8 cellular contexts compared by ENCODE assay signal in the genomic region with DNA sequence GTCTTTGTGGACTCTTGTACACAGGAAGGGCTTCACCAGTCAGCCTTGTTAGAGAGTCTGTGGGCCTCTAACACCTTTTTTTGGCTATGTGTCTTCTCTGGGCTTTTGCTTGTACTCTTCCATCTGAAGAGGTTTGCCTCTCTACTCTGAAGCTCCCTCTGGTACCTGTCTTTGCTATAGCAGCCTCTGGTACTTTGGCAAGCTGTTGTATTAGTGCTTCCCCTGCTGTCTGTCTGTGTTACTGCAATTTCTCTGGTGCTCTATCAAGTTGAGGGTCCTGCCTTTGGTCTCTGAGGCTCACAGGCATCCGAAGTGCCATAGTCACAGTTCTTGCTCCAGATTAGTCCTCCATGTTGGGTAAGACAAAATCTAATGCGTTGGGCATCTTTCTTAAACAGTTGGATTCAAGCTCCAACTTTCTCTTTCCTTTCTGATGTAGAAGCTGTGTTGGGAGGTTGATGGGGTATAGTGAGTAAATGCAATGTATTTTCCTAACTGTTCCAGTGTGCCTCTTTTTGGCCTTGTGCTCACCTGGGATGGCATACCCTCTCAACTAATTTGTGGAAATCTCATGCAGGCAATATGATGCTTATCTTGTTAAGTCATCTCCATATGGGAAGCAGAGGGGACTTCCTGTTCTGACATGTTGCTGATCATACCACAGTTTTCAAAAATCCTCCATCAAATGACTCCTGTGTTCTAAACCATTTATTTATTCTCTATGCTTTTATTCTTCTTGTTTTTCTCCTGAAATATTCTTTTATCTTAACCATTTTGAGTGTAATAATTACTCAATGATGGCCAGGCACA.
DNase-seq lines count a peak whose midpoint lies in the region; TF ChIP-seq lines count a peak whose summit lies in the region.

No MANE protein-coding gene starts in this region.

- H3K9me3 ChIP-seq in WERI-Rb-1 (ENCODE audit: severe bottlenecking) (no peaks in the 10 kb centered on the region), smooth muscle cell (replicated peaks; ENCODE audit: low read depth) (no peaks in the 10 kb centered on the region)

- no peak overlapping the region for H3K27ac ChIP-seq in WERI-Rb-1
- no peak overlapping the region for H3K27ac ChIP-seq in smooth muscle cell (ENCODE audit: low read depth)

- no peak for TF ChIP-seq POLR2A in NB4 (IDR thresholded peaks at IDR 0.05; ENCODE audit: extremely low read depth, insufficient read length)
- no peak for TF ChIP-seq POLR2A in lower leg skin (IDR thresholded peaks at IDR 0.05)

- H3K27me3 ChIP-seq in WERI-Rb-1 (ENCODE audit: insufficient read depth, low read depth, severe bottlenecking) (no peaks in the 10 kb centered on the region), smooth muscle cell (ENCODE audit: low read depth) (no peaks in the 10 kb centered on the region)

- WGBS in smooth muscle cell (ENCODE audit: low lambda C conversion rate) = 68% methylated on average over 2 of the region's 2 CpGs
- 88 to 90% methylated on average over 2 of the region's 2 CpGs for WGBS in lower leg skin, 2 donors

- no peaks in the 10 kb centered on the region for H3F3A ChIP-seq in smooth muscle cell (ENCODE audit: low read depth)

- H3K4me2 ChIP-seq in smooth muscle cell = no peak overlapping the region

- peaks cover 7% of the 10 kb centered on the region for H3K4me1 ChIP-seq in smooth muscle cell (ENCODE audit: low read depth)

- H2AFZ ChIP-seq in smooth muscle cell (ENCODE audit: low read depth) = no peak overlapping the region

- H3K4me3 ChIP-seq in NB4 (ENCODE audit: low read depth, low read length) (no peak overlapping the region), WERI-Rb-1 (ENCODE audit: low read depth, low read length) (no peak overlapping the region), foreskin fibroblast (ENCODE audit: low read depth in 1 of 2, low read length in 2 of 2) (no peak overlapping the region), smooth muscle cell (no peak overlapping the region), lower leg skin (ENCODE audit: low read depth, poor library complexity, severe bottlenecking) (no peak overlapping the region)

- no peak overlapping the region for H3K9ac ChIP-seq in smooth muscle cell (ENCODE audit: low read depth)

- TF ChIP-seq CTCF in GM20000 (IDR thresholded peaks at IDR 0.05; ENCODE audit: extremely low read depth, missing control alignments) (peak; percentile 64), NB4 (IDR thresholded peaks at IDR 0.05; ENCODE audit: low read depth, low read length) (peak; percentile 37), WERI-Rb-1 (IDR thresholded peaks at IDR 0.05; ENCODE audit: low read depth, low read length) (peak; percentile 96), foreskin fibroblast (IDR thresholded peaks at IDR 0.05; ENCODE audit: low read depth, low read length) (peak; percentile 47), smooth muscle cell (IDR thresholded peaks at IDR 0.05; ENCODE audit: borderline replicate concordance, insufficient read depth, poor library complexity, severe bottlenecking) (peak; percentile 28), lower leg skin (IDR thresholded peaks at IDR 0.05) (no peak)

- intact Hi-C loops in lower leg skin (cut with DNase I; ENCODE audit: low total_unique reads) = no loop called here

- peaks cover 50% of the 10 kb centered on the region for H3K79me2 ChIP-seq in smooth muscle cell (ENCODE audit: low read depth)

- DNase-seq in NCI-H748 (lab: John Stamatoyannopoulos, UW; ENCODE audit: unreplicated experiment) = peak; percentile 56
- no peak for DNase-seq in NCI-H748 treated with DMSO at 0.1 percent for 48 hours (lab: John Stamatoyannopoulos, UW)
- peak; percentile 53 for DNase-seq in GM20000 (ENCODE audit: low spot score)
- peak; percentile 51 for DNase-seq in NB4 (ENCODE audit: low read depth)
- DNase-seq in WERI-Rb-1 = peak; percentile 46
- peak in 1 of 2 donors; percentile 26 for DNase-seq in foreskin fibroblast
- DNase-seq in smooth muscle cell (lab: John Stamatoyannopoulos, UW; ENCODE audit: unreplicated experiment) = no peak
- no peak for DNase-seq in lower leg skin (ENCODE audit: low spot score in 2 of 2)

- H4K20me1 ChIP-seq in smooth muscle cell (ENCODE audit: low read depth) = peaks cover 53% of the 10 kb centered on the region

- H3K36me3 ChIP-seq in WERI-Rb-1 = peaks cover 11% of the 10 kb centered on the region
- H3K36me3 ChIP-seq in smooth muscle cell (ENCODE audit: low read depth) = peaks cover 12% of the 10 kb centered on the region

Comparison
In these comparisons a context has a peak if more than half of its experiments do, and no peak if none do; other contexts are left out.
1. DNase-seq: peak in NCI-H748 (single experiment), GM20000 (single experiment), NB4 (single experiment) and WERI-Rb-1 (single experiment); none in NCI-H748 treated with DMSO at 0.1 percent for 48 hours (single experiment), smooth muscle cell (single experiment) and lower leg skin (0 of 2).
2. CTCF ChIP-seq: peak in GM20000 (single experiment), NB4 (single experiment), WERI-Rb-1 (single experiment), foreskin fibroblast (single experiment) and smooth muscle cell (single experiment); none in lower leg skin (0 of 3).